ENCODE assay signal across 8 cellular contexts in genomic region chr7:44748042-44748947, GRCh38. TPM values are rescaled to one million over a fixed set of nuclear protein-coding genes. Genes with fewer than 3 reads are reported as not detected.
DNase-seq lines count a peak whose midpoint lies in the region; ATAC-seq and TF ChIP-seq lines count a peak whose summit lies in the region.

Gene ZMIZ2, plus strand, starts transcription at chr7:44748847. Its CDS starts 7,403 bp downstream, at chr7:44756250.

- H3K36me3 ChIP-seq in upper lobe of left lung, result peaks cover 0 to 4% (median 1%) of the 10 kb centered on the region in 4 donors

- H3K27me3 ChIP-seq in upper lobe of left lung, result no peaks in the 10 kb centered on the region

- ATAC-seq in HG02852 (IDR thresholded peaks at IDR 0.05; ENCODE audit: unreplicated experiment) (peak; percentile 65), T-helper 17 cell (peak; percentile 78), left cardiac atrium (peak; percentile 99), upper lobe of left lung (ENCODE audit: low FRiP score in 2 of 2) (peak; percentile 98 to 99)

- TF ChIP-seq CTCF in GM13976 (IDR thresholded peaks at IDR 0.05; ENCODE audit: borderline replicate concordance, control extremely low read depth, extremely low read depth, insufficient read depth, missing control alignments) (no peak), progenitor cell of endocrine pancreas (IDR thresholded peaks at IDR 0.05; ENCODE audit: unreplicated experiment) (no peak), upper lobe of left lung (IDR thresholded peaks at IDR 0.05) (peak in 1 of 6 experiments; percentile 12)

- H3K36me3 Mint-ChIP-seq in T-helper 17 cell (ENCODE audit: low read depth) (no peaks in the 10 kb centered on the region), progenitor cell of endocrine pancreas (ENCODE audit: insufficient read depth) (peaks cover 4% of the 10 kb centered on the region)

- no peak for TF ChIP-seq EP300 in upper lobe of left lung (IDR thresholded peaks at IDR 0.05)

- H3K27me3 Mint-ChIP-seq in T-helper 17 cell, result no peaks in the 10 kb centered on the region
- no peaks in the 10 kb centered on the region for H3K27me3 Mint-ChIP-seq in progenitor cell of endocrine pancreas

- H3K9me3 ChIP-seq in T-helper 17 cell (ENCODE audit: control insufficient read depth, low read length, poor library complexity, severe bottlenecking) (no peaks in the 10 kb centered on the region), upper lobe of left lung (no peaks in the 10 kb centered on the region)

- H3K27ac ChIP-seq in upper lobe of left lung, result peak within 1 kb of the TSS; percentile 95 to 98 (median 97)

- H3K4me1 Mint-ChIP-seq in T-helper 17 cell, result peaks cover 34% of the 10 kb centered on the region
- H3K4me1 Mint-ChIP-seq in progenitor cell of endocrine pancreas (ENCODE audit: low read depth), result peaks cover 26% of the 10 kb centered on the region

- H3K4me3 ChIP-seq in upper lobe of left lung, result peak within 1 kb of the TSS; percentile 67 to 99 (median 96)

- no peaks in the 10 kb centered on the region for H3K9me3 Mint-ChIP-seq in progenitor cell of endocrine pancreas (ENCODE audit: low read depth)

- peaks cover 36 to 43% (median 39%) of the 10 kb centered on the region in 4 donors for H3K4me1 ChIP-seq in upper lobe of left lung

- WGBS in upper lobe of left lung, 2 donors, result 6 to 12% methylated on average over 5 to 22 of the region's 92 CpGs

- intact Hi-C loops in left cardiac atrium (cut with DNase I), result no loop called here

- H3K27ac Mint-ChIP-seq in T-helper 17 cell (peak within 1 kb of the TSS; percentile 97), progenitor cell of endocrine pancreas (peak within 1 kb of the TSS; percentile 86)

- in situ Hi-C loops in GM13976 (cut with MboI; ENCODE audit: low sequenced_read_pairs, unreplicated experiment), result no loop called here

- peak within 1 kb of the TSS; percentile 97 for H3K4me3 Mint-ChIP-seq in T-helper 17 cell
- peak within 1 kb of the TSS; percentile 81 for H3K4me3 Mint-ChIP-seq in progenitor cell of endocrine pancreas (ENCODE audit: low read depth)

- DNase-seq in GM13976 (ENCODE audit: low spot score) (peak; percentile 98), NCI-H1694 (lab: John Stamatoyannopoulos, UW) (peak; percentile 42), T-helper 17 cell (peak; percentile 88 to 93 (median 93)), amniotic stem cell (lab: John Stamatoyannopoulos, UW) (peak; percentile 66), left cardiac atrium (peak; percentile 94), progenitor cell of endocrine pancreas (ENCODE audit: low spot score, unreplicated experiment) (peak; percentile 91), upper lobe of left lung (peak; percentile 96 to 99)

- peak in 2 of 4 donors; percentile 52 to 81 for TF ChIP-seq POLR2A in upper lobe of left lung (IDR thresholded peaks at IDR 0.05)

RNA-seq across cellular contexts. Expression of gene ZMIZ2, which starts in this region (rescaled TPM):
- total RNA-seq in T-helper 17 cell, result 100 to 1,000 TPM; 117 to 171 TPM
- total RNA-seq in left cardiac atrium, result 10 to 100 TPM; 43.3 to 48.1 TPM
- 217 and 222 TPM in 2 replicates for total RNA-seq in progenitor cell of endocrine pancreas
- total RNA-seq in upper lobe of left lung, result 100 to 1,000 TPM in 2 of 6 donors, 10 to 100 TPM in 4; 27.0 to 161 (median 85.7) TPM

Comparison
In these comparisons a context has a peak if more than half of its experiments do, and no peak if none do; other contexts are left out.
1. Peak in every context shown above with its lines: DNase-seq, ATAC-seq, H3K4me3 ChIP-seq and H3K27ac ChIP-seq.
2. DNase-seq: peak in every context shown above with its lines; median percentile 98 in GM13976; 98 in upper lobe of left lung; 94 in left cardiac atrium; 93 in T-helper 17 cell; 91 in progenitor cell of endocrine pancreas; 66 in amniotic stem cell; 42 in NCI-H1694.